Comparison of ENCODE assay signal across 11 cellular contexts in genomic region chr10:52318822-52319464, GRCh38. TPM values are rescaled to one million over a fixed set of nuclear protein-coding genes. Genes with fewer than 3 reads are reported as not detected.
DNase-seq lines count a peak whose midpoint lies in the region; ATAC-seq, FAIRE-seq and TF ChIP-seq lines count a peak whose summit lies in the region.
"Had no signal": no experiment of that assay in that cellular context is flagged by ENCODE, and none has a peak within 500 bp of the region (broad histone marks: within the 10 kb centered on the region; RNA-seq: fewer than 3 reads in every experiment).

No MANE protein-coding gene starts in this region.

- H3K79me2 ChIP-seq in smooth muscle cell (ENCODE audit: low read depth) = no peaks in the 10 kb centered on the region

- TF ChIP-seq POLR2A in H54 (IDR thresholded peaks at IDR 0.05; ENCODE audit: low read depth, low read length) = no peak

- TF ChIP-seq CTCF in foreskin fibroblast (IDR thresholded peaks at IDR 0.05; ENCODE audit: low read depth, low read length) = no peak
- TF ChIP-seq CTCF in smooth muscle cell (IDR thresholded peaks at IDR 0.05; ENCODE audit: borderline replicate concordance, insufficient read depth, poor library complexity, severe bottlenecking) = no peak

- peak overlapping the region; percentile 65 for H3K9ac ChIP-seq in smooth muscle cell (ENCODE audit: low read depth)

- no peaks in the 10 kb centered on the region for H3K9me3 ChIP-seq in smooth muscle cell (replicated peaks; ENCODE audit: low read depth)

- 38% methylated on average over 7 of the region's 7 CpGs for WGBS in smooth muscle cell (ENCODE audit: low lambda C conversion rate)

- peaks cover 30% of the 10 kb centered on the region for H3F3A ChIP-seq in smooth muscle cell (ENCODE audit: low read depth)

- peak; percentile 78 for FAIRE-seq in H54 (lab: Jason Lieb, UNC)

- H3K4me3 ChIP-seq in foreskin fibroblast (ENCODE audit: low read depth in 1 of 2, low read length in 2 of 2) (no peak overlapping the region), smooth muscle cell (no peak overlapping the region)

- H4K20me1 ChIP-seq in smooth muscle cell (ENCODE audit: low read depth) = no peaks in the 10 kb centered on the region

- peak overlapping the region; percentile 95 for H3K27ac ChIP-seq in smooth muscle cell (ENCODE audit: low read depth)
- H3K27ac ChIP-seq: WERI-Rb-1 had no signal

- ATAC-seq in SK-N-SH treated with all-trans-retinoic acid at 6 μM for 48 hours = peak; percentile 60

- H3K4me2 ChIP-seq in smooth muscle cell = peak overlapping the region; percentile 94

- H3K4me1 ChIP-seq in smooth muscle cell (ENCODE audit: low read depth) = peaks cover 35% of the 10 kb centered on the region

- H3K36me3 ChIP-seq in smooth muscle cell (ENCODE audit: low read depth) = no peaks in the 10 kb centered on the region
- H3K36me3 ChIP-seq: WERI-Rb-1 had no signal

- DNase-seq in H54 (ENCODE audit: insufficient read length, low spot score) = no peak
- DNase-seq in foreskin fibroblast = peak; percentile 91 to 92
- no peak for DNase-seq in smooth muscle cell (lab: John Stamatoyannopoulos, UW; ENCODE audit: unreplicated experiment)
- DNase-seq in NCI-H146 treated with DMSO at 0.1 percent for 48 hours (lab: John Stamatoyannopoulos, UW; ENCODE audit: unreplicated experiment) = no peak
- no peak for DNase-seq in SK-N-DZ (ENCODE audit: low spot score)
- DNase-seq in NCI-H1105 (lab: John Stamatoyannopoulos, UW) = no peak
- DNase-seq: activated naive CD4-positive, alpha-beta T cell treated with Interleukin-2 at 50 U/mL for 16 hours; KBM-7; NCI-H748 treated with DMSO at 0.1 percent for 48 hours; WERI-Rb-1 had no signal

- no peaks in the 10 kb centered on the region for H3K27me3 ChIP-seq in smooth muscle cell (ENCODE audit: low read depth)

- no peak overlapping the region for H2AFZ ChIP-seq in smooth muscle cell (ENCODE audit: low read depth)

TF ChIP-seq in SK-N-SH treated with all-trans-retinoic acid at 6 μM for 48 hours, 23 proteins besides CTCF, POLR2A, EP300 and RAD21:
- peak; percentile 80 for TF ChIP-seq CREB5 (CRISPR knock-in tag; IDR thresholded peaks at IDR 0.05; ENCODE audit: low read depth)
- peak; percentile 18; the same call in 1 of the 2 replicates for TF ChIP-seq POU6F1 (CRISPR knock-in tag; IDR thresholded peaks at IDR 0.05; ENCODE audit: borderline replicate concordance, low read depth)
- peak; percentile 84; the same call in 1 of the 2 replicates for TF ChIP-seq ZC3H10 (CRISPR knock-in tag; IDR thresholded peaks at IDR 0.05)
- peak; percentile 93 for TF ChIP-seq ISL1 (CRISPR knock-in tag; IDR thresholded peaks at IDR 0.05)
- TF ChIP-seq PATZ1 (CRISPR knock-in tag; IDR thresholded peaks at IDR 0.05; ENCODE audit: borderline replicate concordance) = peak; percentile 15; the same call in 1 of the 2 replicates
- TF ChIP-seq ZNF70 (CRISPR knock-in tag; IDR thresholded peaks at IDR 0.05) = no peak
- no peak for TF ChIP-seq RARB (CRISPR knock-in tag; IDR thresholded peaks at IDR 0.05)
- no peak for TF ChIP-seq CSDC2 (CRISPR knock-in tag; IDR thresholded peaks at IDR 0.05)
- TF ChIP-seq TOX (CRISPR knock-in tag; IDR thresholded peaks at IDR 0.05; ENCODE audit: borderline replicate concordance) = peak; percentile 87

RNA-seq across cellular contexts. Expression of gene DKK1, which starts 4.9 kb away (rescaled TPM):
- total RNA-seq in smooth muscle cell = 69.5 and 76.6 TPM in 2 replicates
- 59.5 and 72.8 TPM in 2 replicates for polyA plus RNA-seq in smooth muscle cell
- 6.1 and 11.1 TPM in 2 replicates for polyA plus RNA-seq in SK-N-DZ (2014; cell fraction: cytosol; rRNA removed)
- 15.7 and 16.3 TPM in 2 replicates for polyA plus RNA-seq in SK-N-DZ (2014; cell fraction: nucleus; rRNA removed)

Comparison
In these comparisons a context has a peak if more than half of its experiments do, and no peak if none do; other contexts are left out.
1. DNase-seq: peak in foreskin fibroblast (2 of 2); none in H54 (single experiment), smooth muscle cell (single experiment), NCI-H146 treated with DMSO at 0.1 percent for 48 hours (single experiment), SK-N-DZ (single experiment) and NCI-H1105 (single experiment).